1 cellular context compared by ENCODE assay signal in genomic region chr20:25058051-25058796, GRCh38.
TF ChIP-seq lines count a peak whose summit lies in the region.

Gene ACSS1 (minus strand): TSS chr20:25058139. CDS start chr20:25058102, 37 bp downstream.

TF ChIP-seq in GM12878, 131 proteins besides CTCF, POLR2A, EP300 and RAD21 (continued from another document and continues in another):
- TF ChIP-seq CEBPZ (IDR thresholded peaks at IDR 0.05; ENCODE audit: low read depth, low read length) (no peak), ZSCAN29 (IDR thresholded peaks at IDR 0.05) (no peak), SMAD5 (IDR thresholded peaks at IDR 0.05; ENCODE audit: low read depth) (peak; percentile 61; the same call in 1 of the 2 replicates), CBFB (IDR thresholded peaks at IDR 0.05; ENCODE audit: low read depth) (peak; percentile 83; the same call in 1 of the 2 replicates), NRF1 (conservative IDR thresholded peaks at IDR 0.05; ENCODE audit: low read depth, low read length) (no peak), BMI1 (IDR thresholded peaks at IDR 0.05; ENCODE audit: borderline replicate concordance) (no peak), IRF5 (IDR thresholded peaks at IDR 0.05; ENCODE audit: borderline replicate concordance) (no peak), STAT1 (conservative IDR thresholded peaks at IDR 0.05) (no peak), STAT3 (IDR thresholded peaks at IDR 0.05; ENCODE audit: low read depth, low read length) (no peak), USF2 (IDR thresholded peaks at IDR 0.05; ENCODE audit: borderline replicate concordance, low read depth, low read length) (no peak), KLF5 (IDR thresholded peaks at IDR 0.05; ENCODE audit: partially characterized antibody) (peak; percentile 6), KAT2A (conservative IDR thresholded peaks at IDR 0.05; ENCODE audit: control insufficient read depth, low read depth, low read length) (no peak), FOXK2 (IDR thresholded peaks at IDR 0.05) (peak; percentile 30; the same call in 1 of the 2 replicates), RCOR1 (conservative IDR thresholded peaks at IDR 0.05; ENCODE audit: low read depth, low read length) (no peak), BCL11A (IDR thresholded peaks at IDR 0.05; ENCODE audit: low read depth, low read length) (no peak), BCL3 (IDR thresholded peaks at IDR 0.05; ENCODE audit: borderline replicate concordance, insufficient read depth, low read depth, low read length, poor library complexity, severe bottlenecking) (no peak), MEF2B (IDR thresholded peaks at IDR 0.05; ENCODE audit: partially characterized antibody, poor library complexity, severe bottlenecking) (peak; percentile 51), IKZF2 (IDR thresholded peaks at IDR 0.05) (peak in 1 of 2 experiments; percentile 60; a peak in 2 of 4 replicates), TCF12 (IDR thresholded peaks at IDR 0.05; ENCODE audit: low read depth, low read length) (no peak), RELB (IDR thresholded peaks at IDR 0.05; ENCODE audit: low read depth) (0 out of 2 replicates have a peak, but pooled peaks have one; percentile 28), ETV6 (conservative IDR thresholded peaks at IDR 0.05 in 1 of 2, IDR thresholded peaks at IDR 0.05 in 1 of 2; ENCODE audit: borderline replicate concordance in 1 of 2, low read depth in 1 of 2) (no peak), SMAD1 (IDR thresholded peaks at IDR 0.05; ENCODE audit: low read depth, partially characterized antibody) (no peak), JUND (IDR thresholded peaks at IDR 0.05; ENCODE audit: low read depth, low read length) (no peak), PML (IDR thresholded peaks at IDR 0.05; ENCODE audit: low read length) (no peak), BACH1 (IDR thresholded peaks at IDR 0.05; ENCODE audit: borderline replicate concordance) (no peak), CEBPB (IDR thresholded peaks at IDR 0.05; ENCODE audit: borderline replicate concordance in 1 of 2, low read depth in 2 of 2, low read length in 2 of 2) (no peak), MXI1 (IDR thresholded peaks at IDR 0.05; ENCODE audit: low read depth, low read length) (peak; percentile 10; the same call in 1 of the 2 replicates), SIN3A (IDR thresholded peaks at IDR 0.05; ENCODE audit: low read depth, low read length) (no peak), CHD1 (IDR thresholded peaks at IDR 0.05; ENCODE audit: low read depth, low read length) (no peak), LARP7 (IDR thresholded peaks at IDR 0.05) (peak; percentile 36; the same call in 1 of the 2 replicates), ASH2L (IDR thresholded peaks at IDR 0.05; ENCODE audit: borderline replicate concordance, low read depth) (peak; percentile 59; the same call in 1 of the 2 replicates), NFYA (IDR thresholded peaks at IDR 0.05; ENCODE audit: borderline replicate concordance, low read depth, low read length) (no peak), POU2F2 (IDR thresholded peaks at IDR 0.05; ENCODE audit: borderline replicate concordance, low read depth, low read length) (peak; percentile 50; the same call in 2 of the 3 replicates), CHD2 (IDR thresholded peaks at IDR 0.05; ENCODE audit: borderline replicate concordance, low read depth, low read length) (no peak; the same call in 1 of the 2 replicates)
- TF ChIP-seq, protein P1, sequence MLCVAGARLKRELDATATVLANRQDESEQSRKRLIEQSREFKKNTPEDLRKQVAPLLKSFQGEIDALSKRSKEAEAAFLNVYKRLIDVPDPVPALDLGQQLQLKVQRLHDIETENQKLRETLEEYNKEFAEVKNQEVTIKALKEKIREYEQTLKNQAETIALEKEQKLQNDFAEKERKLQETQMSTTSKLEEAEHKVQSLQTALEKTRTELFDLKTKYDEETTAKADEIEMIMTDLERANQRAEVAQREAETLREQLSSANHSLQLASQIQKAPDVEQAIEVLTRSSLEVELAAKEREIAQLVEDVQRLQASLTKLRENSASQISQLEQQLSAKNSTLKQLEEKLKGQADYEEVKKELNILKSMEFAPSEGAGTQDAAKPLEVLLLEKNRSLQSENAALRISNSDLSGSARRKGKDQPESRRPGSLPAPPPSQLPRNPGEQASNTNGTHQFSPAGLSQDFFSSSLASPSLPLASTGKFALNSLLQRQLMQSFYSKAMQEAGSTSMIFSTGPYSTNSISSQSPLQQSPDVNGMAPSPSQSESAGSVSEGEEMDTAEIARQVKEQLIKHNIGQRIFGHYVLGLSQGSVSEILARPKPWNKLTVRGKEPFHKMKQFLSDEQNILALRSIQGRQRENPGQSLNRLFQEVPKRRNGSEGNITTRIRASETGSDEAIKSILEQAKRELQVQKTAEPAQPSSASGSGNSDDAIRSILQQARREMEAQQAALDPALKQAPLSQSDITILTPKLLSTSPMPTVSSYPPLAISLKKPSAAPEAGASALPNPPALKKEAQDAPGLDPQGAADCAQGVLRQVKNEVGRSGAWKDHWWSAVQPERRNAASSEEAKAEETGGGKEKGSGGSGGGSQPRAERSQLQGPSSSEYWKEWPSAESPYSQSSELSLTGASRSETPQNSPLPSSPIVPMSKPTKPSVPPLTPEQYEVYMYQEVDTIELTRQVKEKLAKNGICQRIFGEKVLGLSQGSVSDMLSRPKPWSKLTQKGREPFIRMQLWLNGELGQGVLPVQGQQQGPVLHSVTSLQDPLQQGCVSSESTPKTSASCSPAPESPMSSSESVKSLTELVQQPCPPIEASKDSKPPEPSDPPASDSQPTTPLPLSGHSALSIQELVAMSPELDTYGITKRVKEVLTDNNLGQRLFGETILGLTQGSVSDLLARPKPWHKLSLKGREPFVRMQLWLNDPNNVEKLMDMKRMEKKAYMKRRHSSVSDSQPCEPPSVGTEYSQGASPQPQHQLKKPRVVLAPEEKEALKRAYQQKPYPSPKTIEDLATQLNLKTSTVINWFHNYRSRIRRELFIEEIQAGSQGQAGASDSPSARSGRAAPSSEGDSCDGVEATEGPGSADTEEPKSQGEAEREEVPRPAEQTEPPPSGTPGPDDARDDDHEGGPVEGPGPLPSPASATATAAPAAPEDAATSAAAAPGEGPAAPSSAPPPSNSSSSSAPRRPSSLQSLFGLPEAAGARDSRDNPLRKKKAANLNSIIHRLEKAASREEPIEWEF (IDR thresholded peaks at IDR 0.05; ENCODE audit: insufficient replicate concordance, low read depth, low read length): no peak
- TF ChIP-seq, protein P2, sequence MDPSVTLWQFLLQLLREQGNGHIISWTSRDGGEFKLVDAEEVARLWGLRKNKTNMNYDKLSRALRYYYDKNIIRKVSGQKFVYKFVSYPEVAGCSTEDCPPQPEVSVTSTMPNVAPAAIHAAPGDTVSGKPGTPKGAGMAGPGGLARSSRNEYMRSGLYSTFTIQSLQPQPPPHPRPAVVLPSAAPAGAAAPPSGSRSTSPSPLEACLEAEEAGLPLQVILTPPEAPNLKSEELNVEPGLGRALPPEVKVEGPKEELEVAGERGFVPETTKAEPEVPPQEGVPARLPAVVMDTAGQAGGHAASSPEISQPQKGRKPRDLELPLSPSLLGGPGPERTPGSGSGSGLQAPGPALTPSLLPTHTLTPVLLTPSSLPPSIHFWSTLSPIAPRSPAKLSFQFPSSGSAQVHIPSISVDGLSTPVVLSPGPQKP (IDR thresholded peaks at IDR 0.05; ENCODE audit: low read depth, low read length): no peak
- TF ChIP-seq, protein P3, sequence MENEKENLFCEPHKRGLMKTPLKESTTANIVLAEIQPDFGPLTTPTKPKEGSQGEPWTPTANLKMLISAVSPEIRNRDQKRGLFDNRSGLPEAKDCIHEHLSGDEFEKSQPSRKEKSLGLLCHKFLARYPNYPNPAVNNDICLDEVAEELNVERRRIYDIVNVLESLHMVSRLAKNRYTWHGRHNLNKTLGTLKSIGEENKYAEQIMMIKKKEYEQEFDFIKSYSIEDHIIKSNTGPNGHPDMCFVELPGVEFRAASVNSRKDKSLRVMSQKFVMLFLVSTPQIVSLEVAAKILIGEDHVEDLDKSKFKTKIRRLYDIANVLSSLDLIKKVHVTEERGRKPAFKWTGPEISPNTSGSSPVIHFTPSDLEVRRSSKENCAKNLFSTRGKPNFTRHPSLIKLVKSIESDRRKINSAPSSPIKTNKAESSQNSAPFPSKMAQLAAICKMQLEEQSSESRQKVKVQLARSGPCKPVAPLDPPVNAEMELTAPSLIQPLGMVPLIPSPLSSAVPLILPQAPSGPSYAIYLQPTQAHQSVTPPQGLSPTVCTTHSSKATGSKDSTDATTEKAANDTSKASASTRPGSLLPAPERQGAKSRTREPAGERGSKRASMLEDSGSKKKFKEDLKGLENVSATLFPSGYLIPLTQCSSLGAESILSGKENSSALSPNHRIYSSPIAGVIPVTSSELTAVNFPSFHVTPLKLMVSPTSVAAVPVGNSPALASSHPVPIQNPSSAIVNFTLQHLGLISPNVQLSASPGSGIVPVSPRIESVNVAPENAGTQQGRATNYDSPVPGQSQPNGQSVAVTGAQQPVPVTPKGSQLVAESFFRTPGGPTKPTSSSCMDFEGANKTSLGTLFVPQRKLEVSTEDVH (IDR thresholded peaks at IDR 0.05; ENCODE audit: low read depth, partially characterized antibody): no peak
- TF ChIP-seq, protein P4, sequence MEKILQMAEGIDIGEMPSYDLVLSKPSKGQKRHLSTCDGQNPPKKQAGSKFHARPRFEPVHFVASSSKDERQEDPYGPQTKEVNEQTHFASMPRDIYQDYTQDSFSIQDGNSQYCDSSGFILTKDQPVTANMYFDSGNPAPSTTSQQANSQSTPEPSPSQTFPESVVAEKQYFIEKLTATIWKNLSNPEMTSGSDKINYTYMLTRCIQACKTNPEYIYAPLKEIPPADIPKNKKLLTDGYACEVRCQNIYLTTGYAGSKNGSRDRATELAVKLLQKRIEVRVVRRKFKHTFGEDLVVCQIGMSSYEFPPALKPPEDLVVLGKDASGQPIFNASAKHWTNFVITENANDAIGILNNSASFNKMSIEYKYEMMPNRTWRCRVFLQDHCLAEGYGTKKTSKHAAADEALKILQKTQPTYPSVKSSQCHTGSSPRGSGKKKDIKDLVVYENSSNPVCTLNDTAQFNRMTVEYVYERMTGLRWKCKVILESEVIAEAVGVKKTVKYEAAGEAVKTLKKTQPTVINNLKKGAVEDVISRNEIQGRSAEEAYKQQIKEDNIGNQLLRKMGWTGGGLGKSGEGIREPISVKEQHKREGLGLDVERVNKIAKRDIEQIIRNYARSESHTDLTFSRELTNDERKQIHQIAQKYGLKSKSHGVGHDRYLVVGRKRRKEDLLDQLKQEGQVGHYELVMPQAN (conservative IDR thresholded peaks at IDR 0.05): no peak; the same call in 1 of the 2 replicates
